17 cellular contexts compared by ENCODE assay signal in the genomic region with DNA sequence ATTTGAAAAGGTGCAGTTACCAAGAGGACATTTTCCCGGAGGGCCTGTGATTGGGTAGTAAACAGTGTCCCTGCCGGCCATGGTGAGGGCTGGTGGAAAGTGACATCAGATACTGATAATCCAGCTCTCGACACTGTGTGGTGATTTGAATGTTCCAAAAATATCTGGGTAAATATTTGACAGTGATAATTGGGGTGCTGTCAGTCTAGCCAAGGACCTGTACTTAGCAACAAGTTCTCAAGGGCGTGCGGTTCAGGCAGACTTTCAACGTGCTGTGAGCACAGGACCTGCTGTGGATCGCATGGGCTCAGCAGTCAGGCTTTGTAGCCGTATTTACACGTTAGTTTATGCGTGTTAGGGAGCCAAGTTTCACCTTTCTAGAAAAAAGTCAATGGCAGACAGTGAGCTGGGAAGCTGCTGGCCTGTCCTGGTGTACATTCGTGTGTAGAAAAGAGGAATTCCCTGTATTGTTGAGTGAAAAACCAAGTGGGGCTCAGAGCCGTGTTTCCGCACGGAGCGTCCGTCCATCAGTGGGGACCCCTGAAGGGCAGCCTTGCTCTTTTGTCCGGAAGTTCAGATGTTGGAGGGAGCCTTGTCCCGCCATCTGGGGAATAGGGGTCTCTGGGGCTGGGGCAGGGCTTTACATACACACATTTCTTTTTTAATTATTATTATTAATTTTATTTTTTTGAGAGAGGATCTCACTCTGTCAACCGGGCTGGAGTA. TPM values are rescaled to one million over a fixed set of nuclear protein-coding genes. Genes with fewer than 3 reads are reported as not detected.
DNase-seq lines count a peak whose midpoint lies in the region; ATAC-seq and TF ChIP-seq lines count a peak whose summit lies in the region.
"Had no signal": no experiment of that assay in that cellular context is flagged by ENCODE, and none has a peak within 500 bp of the region (broad histone marks: within the 10 kb centered on the region; RNA-seq: fewer than 3 reads in every experiment).

No MANE protein-coding gene starts in this region.

- DNase-seq in NCI-H1417 (lab: John Stamatoyannopoulos, UW) (peak in 2 of 3 experiments; percentile 57 to 88), NCI-H1417 treated with DMSO at 0.1 percent for 48 hours (lab: John Stamatoyannopoulos, UW) (no peak), left cardiac atrium (peak; percentile 62), lung (ENCODE audit: low spot score) (no peak), upper lobe of right lung (no peak), medulla oblongata (ENCODE audit: extremely low spot score) (no peak), NAMALWA (ENCODE audit: low spot score) (no peak)
- DNase-seq: GF-D8; IMR-90; Kasumi-1; NCI-H2029 treated with DMSO at 0.1 percent for 48 hours; NCI-H524; NK-92 treated with Interleukin-12 subunit alpha and Interleukin-12 subunit beta, amount 100 ng/mL, for 24 hours; OCI-M1; RPMI8226 had no signal

- peaks cover 13 to 67% of the 10 kb centered on the region in 2 donors for H3K36me3 ChIP-seq in lung (ENCODE audit: control insufficient read depth in 2 of 2, insufficient read depth in 2 of 2, low read length in 2 of 2)
- peaks cover 98% of the 10 kb centered on the region for H3K36me3 ChIP-seq in upper lobe of right lung

- H3K4me3 ChIP-seq in lung (no peak overlapping the region), upper lobe of right lung (no peak overlapping the region)

- no peaks in the 10 kb centered on the region for H3K9me3 ChIP-seq in lung (ENCODE audit: control insufficient read depth in 2 of 2, insufficient read depth in 1 of 2, low read length in 1 of 2)
- H3K9me3 ChIP-seq in upper lobe of right lung = no peaks in the 10 kb centered on the region

- 82 to 92% methylated on average over 19 of the region's 19 CpGs for WGBS in lung, 2 donors

- H3K27ac ChIP-seq in lung (ENCODE audit: low read depth in 1 of 2, low read length in 1 of 2) (peak overlapping the region; percentile 8 to 78), upper lobe of right lung (no peak overlapping the region)
- H3K27ac ChIP-seq: 22Rv1 had no signal

- H3K4me1 ChIP-seq in lung (ENCODE audit: control insufficient read depth in 2 of 2, insufficient read depth in 2 of 2, low read length in 2 of 2) = peaks cover 0 to 1% of the 10 kb centered on the region in 2 donors
- peaks cover 3% of the 10 kb centered on the region for H3K4me1 ChIP-seq in upper lobe of right lung

- ATAC-seq in left cardiac atrium = peak; percentile 77 to 86
- ATAC-seq in lung (ENCODE audit: insufficient read depth, low FRiP score) = no peak
- peak; percentile 74 for ATAC-seq in upper lobe of right lung
- ATAC-seq in GM21381 (IDR thresholded peaks at IDR 0.05; ENCODE audit: unreplicated experiment) = no peak

- no peak for TF ChIP-seq CTCF in lung (IDR thresholded peaks at IDR 0.05; ENCODE audit: control extremely low read depth, extremely low read depth)
- TF ChIP-seq CTCF in upper lobe of right lung (IDR thresholded peaks at IDR 0.05) = no peak

- H3K27me3 ChIP-seq in lung (ENCODE audit: control insufficient read depth, insufficient read depth) (no peaks in the 10 kb centered on the region), upper lobe of right lung (no peaks in the 10 kb centered on the region)

- intact Hi-C loops in left cardiac atrium (cut with DNase I) (no loop called here), upper lobe of right lung (cut with DNase I) (no loop called here)

RNA-seq across cellular contexts. Expression of a gene that starts 11.3 kb away (rescaled TPM):
- total RNA-seq in left cardiac atrium (10 to 100 TPM; 27.5 to 41.9 TPM), lung (10 to 100 TPM; 39.2 to 42.3 TPM), upper lobe of right lung (34.9 TPM)
- polyA plus RNA-seq in lung = 10 to 100 TPM; 24.1 to 28.7 TPM

RNA-seq across cellular contexts. Expression of a gene that starts 50.2 kb away (rescaled TPM):
- under 1 TPM; 0.24 to 0.94 TPM for total RNA-seq in left cardiac atrium
- total RNA-seq in lung = 1 to 10 TPM; 1.0 to 2.3 TPM
- polyA plus RNA-seq in lung = 1 to 10 TPM; 1.2 to 1.3 TPM
- 0.43 TPM for total RNA-seq in upper lobe of right lung

Comparison
In these comparisons a context has a peak if more than half of its experiments do, and no peak if none do; other contexts are left out.
1. DNase-seq: peak in NCI-H1417 (2 of 3) and left cardiac atrium (single experiment); none in NCI-H1417 treated with DMSO at 0.1 percent for 48 hours (single experiment), lung (single experiment), upper lobe of right lung (single experiment), medulla oblongata (single experiment) and NAMALWA (single experiment).
2. ATAC-seq: peak in left cardiac atrium (2 of 2) and upper lobe of right lung (single experiment); none in lung (single experiment) and GM21381 (single experiment).